1 cellular context compared by ENCODE assay signal in the genomic region with DNA sequence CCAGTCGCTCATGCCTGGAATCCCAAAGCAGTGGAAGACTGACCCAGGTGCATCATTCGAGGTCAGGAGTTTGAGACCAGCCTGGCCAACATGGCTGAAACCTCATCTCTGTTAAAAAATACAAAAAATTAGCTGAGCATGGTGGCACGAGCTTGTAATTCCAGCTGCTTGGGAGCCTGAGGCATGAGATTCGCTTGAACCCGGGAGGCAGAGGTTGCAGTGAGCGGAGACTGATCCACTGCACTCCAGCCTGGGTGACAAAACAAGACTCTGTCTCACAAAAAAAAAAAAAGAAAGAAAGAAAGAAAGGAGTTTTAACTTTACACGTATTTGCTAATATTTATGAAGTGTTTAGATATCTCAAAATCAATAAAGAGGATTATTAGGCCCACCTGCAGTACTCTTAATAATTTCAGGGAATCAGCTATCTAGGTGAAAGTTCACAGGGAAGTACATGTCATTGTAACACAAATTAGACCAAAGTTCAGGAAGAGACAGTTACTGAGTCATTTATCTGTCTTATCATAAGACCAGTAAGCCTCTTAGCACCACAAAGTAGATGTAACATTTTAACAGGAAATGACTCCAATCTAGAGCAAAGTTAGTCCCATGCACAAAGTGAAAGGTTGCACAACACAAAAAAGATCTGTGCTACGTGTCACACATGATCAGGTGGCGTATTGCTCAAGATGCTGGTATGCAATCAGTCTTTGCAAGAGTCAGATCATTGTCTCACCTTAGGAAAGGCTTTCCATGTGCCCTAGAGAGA.
TF ChIP-seq lines count a peak whose summit lies in the region.

No MANE protein-coding gene starts in this region.

TF ChIP-seq in GM12878, 131 proteins besides CTCF, POLR2A, EP300 and RAD21 (continued from another document and continues in another):
- TF ChIP-seq GATAD2B (conservative IDR thresholded peaks at IDR 0.05; ENCODE audit: low read depth) (no peak), SIN3A (IDR thresholded peaks at IDR 0.05; ENCODE audit: low read depth, low read length) (no peak), EGR1 (IDR thresholded peaks at IDR 0.05; ENCODE audit: borderline replicate concordance in 1 of 2, low read depth in 2 of 2, low read length in 2 of 2) (no peak), POU2F2 (IDR thresholded peaks at IDR 0.05; ENCODE audit: borderline replicate concordance, low read depth, low read length) (no peak), KDM1A (IDR thresholded peaks at IDR 0.05; ENCODE audit: borderline replicate concordance) (no peak), PAX5 (IDR thresholded peaks at IDR 0.05; ENCODE audit: borderline replicate concordance, low read depth, low read length) (no peak), HDGF (IDR thresholded peaks at IDR 0.05) (no peak), RCOR1 (conservative IDR thresholded peaks at IDR 0.05; ENCODE audit: low read depth, low read length) (no peak), CHD2 (IDR thresholded peaks at IDR 0.05; ENCODE audit: borderline replicate concordance, low read depth, low read length) (0 out of 2 replicates have a peak, but pooled peaks have one; percentile 38), TBL1XR1 (IDR thresholded peaks at IDR 0.05; ENCODE audit: low read depth, low read length) (no peak), RELA (IDR thresholded peaks at IDR 0.05; ENCODE audit: borderline replicate concordance, partially characterized antibody) (no peak), TAF1 (IDR thresholded peaks at IDR 0.05; ENCODE audit: borderline replicate concordance, low read depth, low read length) (no peak), IKZF1 (conservative IDR thresholded peaks at IDR 0.05) (peak; percentile 65), NR2C1 (IDR thresholded peaks at IDR 0.05) (0 out of 2 replicates have a peak, but pooled peaks have one; percentile 35), JUND (IDR thresholded peaks at IDR 0.05; ENCODE audit: low read depth, low read length) (no peak), ZNF384 (IDR thresholded peaks at IDR 0.05; ENCODE audit: borderline replicate concordance, low read depth, low read length) (no peak), IKZF2 (IDR thresholded peaks at IDR 0.05) (peak; percentile 73 to 77; a peak in 3 of 4 replicates), EZH2 (IDR thresholded peaks at IDR 0.05; ENCODE audit: borderline replicate concordance, control insufficient read depth, low read depth, low read length) (no peak), ZNF274 (IDR thresholded peaks at IDR 0.05; ENCODE audit: insufficient read depth, insufficient read length) (no peak), POLR2AphosphoS2 (IDR thresholded peaks at IDR 0.05; ENCODE audit: low read depth, low read length) (no peak), ZZZ3 (IDR thresholded peaks at IDR 0.05; ENCODE audit: control insufficient read depth, insufficient read length, low read depth) (no peak), TCF3 (IDR thresholded peaks at IDR 0.05; ENCODE audit: borderline replicate concordance, insufficient read depth, low read depth, low read length) (no peak), ZSCAN29 (IDR thresholded peaks at IDR 0.05) (no peak), SMAD1 (IDR thresholded peaks at IDR 0.05; ENCODE audit: low read depth, partially characterized antibody) (no peak), PML (IDR thresholded peaks at IDR 0.05; ENCODE audit: low read length) (no peak), ASH2L (IDR thresholded peaks at IDR 0.05; ENCODE audit: borderline replicate concordance, low read depth) (no peak), RUNX3 (IDR thresholded peaks at IDR 0.05; ENCODE audit: low read length) (peak; percentile 70), CREB1 (IDR thresholded peaks at IDR 0.05; ENCODE audit: low read depth) (peak; percentile 79), STAT3 (IDR thresholded peaks at IDR 0.05; ENCODE audit: low read depth, low read length) (no peak), CREM (IDR thresholded peaks at IDR 0.05; ENCODE audit: low read depth) (peak; percentile 83), CBX5 (IDR thresholded peaks at IDR 0.05; ENCODE audit: low read depth) (no peak), BACH1 (IDR thresholded peaks at IDR 0.05; ENCODE audit: borderline replicate concordance) (no peak; the same call in 1 of the 2 replicates)
- TF ChIP-seq, protein P1, sequence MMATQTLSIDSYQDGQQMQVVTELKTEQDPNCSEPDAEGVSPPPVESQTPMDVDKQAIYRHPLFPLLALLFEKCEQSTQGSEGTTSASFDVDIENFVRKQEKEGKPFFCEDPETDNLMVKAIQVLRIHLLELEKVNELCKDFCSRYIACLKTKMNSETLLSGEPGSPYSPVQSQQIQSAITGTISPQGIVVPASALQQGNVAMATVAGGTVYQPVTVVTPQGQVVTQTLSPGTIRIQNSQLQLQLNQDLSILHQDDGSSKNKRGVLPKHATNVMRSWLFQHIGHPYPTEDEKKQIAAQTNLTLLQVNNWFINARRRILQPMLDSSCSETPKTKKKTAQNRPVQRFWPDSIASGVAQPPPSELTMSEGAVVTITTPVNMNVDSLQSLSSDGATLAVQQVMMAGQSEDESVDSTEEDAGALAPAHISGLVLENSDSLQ (IDR thresholded peaks at IDR 0.05) = peak; percentile 46; the same call in 1 of the 2 replicates
- TF ChIP-seq, protein P2, sequence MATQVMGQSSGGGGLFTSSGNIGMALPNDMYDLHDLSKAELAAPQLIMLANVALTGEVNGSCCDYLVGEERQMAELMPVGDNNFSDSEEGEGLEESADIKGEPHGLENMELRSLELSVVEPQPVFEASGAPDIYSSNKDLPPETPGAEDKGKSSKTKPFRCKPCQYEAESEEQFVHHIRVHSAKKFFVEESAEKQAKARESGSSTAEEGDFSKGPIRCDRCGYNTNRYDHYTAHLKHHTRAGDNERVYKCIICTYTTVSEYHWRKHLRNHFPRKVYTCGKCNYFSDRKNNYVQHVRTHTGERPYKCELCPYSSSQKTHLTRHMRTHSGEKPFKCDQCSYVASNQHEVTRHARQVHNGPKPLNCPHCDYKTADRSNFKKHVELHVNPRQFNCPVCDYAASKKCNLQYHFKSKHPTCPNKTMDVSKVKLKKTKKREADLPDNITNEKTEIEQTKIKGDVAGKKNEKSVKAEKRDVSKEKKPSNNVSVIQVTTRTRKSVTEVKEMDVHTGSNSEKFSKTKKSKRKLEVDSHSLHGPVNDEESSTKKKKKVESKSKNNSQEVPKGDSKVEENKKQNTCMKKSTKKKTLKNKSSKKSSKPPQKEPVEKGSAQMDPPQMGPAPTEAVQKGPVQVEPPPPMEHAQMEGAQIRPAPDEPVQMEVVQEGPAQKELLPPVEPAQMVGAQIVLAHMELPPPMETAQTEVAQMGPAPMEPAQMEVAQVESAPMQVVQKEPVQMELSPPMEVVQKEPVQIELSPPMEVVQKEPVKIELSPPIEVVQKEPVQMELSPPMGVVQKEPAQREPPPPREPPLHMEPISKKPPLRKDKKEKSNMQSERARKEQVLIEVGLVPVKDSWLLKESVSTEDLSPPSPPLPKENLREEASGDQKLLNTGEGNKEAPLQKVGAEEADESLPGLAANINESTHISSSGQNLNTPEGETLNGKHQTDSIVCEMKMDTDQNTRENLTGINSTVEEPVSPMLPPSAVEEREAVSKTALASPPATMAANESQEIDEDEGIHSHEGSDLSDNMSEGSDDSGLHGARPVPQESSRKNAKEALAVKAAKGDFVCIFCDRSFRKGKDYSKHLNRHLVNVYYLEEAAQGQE (IDR thresholded peaks at IDR 0.05; ENCODE audit: low read depth, low read length) = no peak
- TF ChIP-seq, protein P3, sequence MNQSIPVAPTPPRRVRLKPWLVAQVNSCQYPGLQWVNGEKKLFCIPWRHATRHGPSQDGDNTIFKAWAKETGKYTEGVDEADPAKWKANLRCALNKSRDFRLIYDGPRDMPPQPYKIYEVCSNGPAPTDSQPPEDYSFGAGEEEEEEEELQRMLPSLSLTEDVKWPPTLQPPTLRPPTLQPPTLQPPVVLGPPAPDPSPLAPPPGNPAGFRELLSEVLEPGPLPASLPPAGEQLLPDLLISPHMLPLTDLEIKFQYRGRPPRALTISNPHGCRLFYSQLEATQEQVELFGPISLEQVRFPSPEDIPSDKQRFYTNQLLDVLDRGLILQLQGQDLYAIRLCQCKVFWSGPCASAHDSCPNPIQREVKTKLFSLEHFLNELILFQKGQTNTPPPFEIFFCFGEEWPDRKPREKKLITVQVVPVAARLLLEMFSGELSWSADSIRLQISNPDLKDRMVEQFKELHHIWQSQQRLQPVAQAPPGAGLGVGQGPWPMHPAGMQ (IDR thresholded peaks at IDR 0.05; ENCODE audit: borderline replicate concordance) = no peak
- TF ChIP-seq, protein P4, sequence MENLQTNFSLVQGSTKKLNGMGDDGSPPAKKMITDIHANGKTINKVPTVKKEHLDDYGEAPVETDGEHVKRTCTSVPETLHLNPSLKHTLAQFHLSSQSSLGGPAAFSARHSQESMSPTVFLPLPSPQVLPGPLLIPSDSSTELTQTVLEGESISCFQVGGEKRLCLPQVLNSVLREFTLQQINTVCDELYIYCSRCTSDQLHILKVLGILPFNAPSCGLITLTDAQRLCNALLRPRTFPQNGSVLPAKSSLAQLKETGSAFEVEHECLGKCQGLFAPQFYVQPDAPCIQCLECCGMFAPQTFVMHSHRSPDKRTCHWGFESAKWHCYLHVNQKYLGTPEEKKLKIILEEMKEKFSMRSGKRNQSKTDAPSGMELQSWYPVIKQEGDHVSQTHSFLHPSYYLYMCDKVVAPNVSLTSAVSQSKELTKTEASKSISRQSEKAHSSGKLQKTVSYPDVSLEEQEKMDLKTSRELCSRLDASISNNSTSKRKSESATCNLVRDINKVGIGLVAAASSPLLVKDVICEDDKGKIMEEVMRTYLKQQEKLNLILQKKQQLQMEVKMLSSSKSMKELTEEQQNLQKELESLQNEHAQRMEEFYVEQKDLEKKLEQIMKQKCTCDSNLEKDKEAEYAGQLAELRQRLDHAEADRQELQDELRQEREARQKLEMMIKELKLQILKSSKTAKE (IDR thresholded peaks at IDR 0.05; ENCODE audit: low read depth, poor library complexity, severe bottlenecking) = peak; percentile 79
- TF ChIP-seq, protein P5, sequence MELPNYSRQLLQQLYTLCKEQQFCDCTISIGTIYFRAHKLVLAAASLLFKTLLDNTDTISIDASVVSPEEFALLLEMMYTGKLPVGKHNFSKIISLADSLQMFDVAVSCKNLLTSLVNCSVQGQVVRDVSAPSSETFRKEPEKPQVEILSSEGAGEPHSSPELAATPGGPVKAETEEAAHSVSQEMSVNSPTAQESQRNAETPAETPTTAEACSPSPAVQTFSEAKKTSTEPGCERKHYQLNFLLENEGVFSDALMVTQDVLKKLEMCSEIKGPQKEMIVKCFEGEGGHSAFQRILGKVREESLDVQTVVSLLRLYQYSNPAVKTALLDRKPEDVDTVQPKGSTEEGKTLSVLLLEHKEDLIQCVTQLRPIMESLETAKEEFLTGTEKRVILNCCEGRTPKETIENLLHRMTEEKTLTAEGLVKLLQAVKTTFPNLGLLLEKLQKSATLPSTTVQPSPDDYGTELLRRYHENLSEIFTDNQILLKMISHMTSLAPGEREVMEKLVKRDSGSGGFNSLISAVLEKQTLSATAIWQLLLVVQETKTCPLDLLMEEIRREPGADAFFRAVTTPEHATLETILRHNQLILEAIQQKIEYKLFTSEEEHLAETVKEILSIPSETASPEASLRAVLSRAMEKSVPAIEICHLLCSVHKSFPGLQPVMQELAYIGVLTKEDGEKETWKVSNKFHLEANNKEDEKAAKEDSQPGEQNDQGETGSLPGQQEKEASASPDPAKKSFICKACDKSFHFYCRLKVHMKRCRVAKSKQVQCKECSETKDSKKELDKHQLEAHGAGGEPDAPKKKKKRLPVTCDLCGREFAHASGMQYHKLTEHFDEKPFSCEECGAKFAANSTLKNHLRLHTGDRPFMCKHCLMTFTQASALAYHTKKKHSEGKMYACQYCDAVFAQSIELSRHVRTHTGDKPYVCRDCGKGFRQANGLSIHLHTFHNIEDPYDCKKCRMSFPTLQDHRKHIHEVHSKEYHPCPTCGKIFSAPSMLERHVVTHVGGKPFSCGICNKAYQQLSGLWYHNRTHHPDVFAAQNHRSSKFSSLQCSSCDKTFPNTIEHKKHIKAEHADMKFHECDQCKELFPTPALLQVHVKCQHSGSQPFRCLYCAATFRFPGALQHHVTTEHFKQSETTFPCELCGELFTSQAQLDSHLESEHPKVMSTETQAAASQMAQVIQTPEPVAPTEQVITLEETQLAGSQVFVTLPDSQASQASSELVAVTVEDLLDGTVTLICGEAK (IDR thresholded peaks at IDR 0.05; ENCODE audit: borderline replicate concordance) = no peak; the same call in 1 of the 2 replicates
- TF ChIP-seq, protein P6, sequence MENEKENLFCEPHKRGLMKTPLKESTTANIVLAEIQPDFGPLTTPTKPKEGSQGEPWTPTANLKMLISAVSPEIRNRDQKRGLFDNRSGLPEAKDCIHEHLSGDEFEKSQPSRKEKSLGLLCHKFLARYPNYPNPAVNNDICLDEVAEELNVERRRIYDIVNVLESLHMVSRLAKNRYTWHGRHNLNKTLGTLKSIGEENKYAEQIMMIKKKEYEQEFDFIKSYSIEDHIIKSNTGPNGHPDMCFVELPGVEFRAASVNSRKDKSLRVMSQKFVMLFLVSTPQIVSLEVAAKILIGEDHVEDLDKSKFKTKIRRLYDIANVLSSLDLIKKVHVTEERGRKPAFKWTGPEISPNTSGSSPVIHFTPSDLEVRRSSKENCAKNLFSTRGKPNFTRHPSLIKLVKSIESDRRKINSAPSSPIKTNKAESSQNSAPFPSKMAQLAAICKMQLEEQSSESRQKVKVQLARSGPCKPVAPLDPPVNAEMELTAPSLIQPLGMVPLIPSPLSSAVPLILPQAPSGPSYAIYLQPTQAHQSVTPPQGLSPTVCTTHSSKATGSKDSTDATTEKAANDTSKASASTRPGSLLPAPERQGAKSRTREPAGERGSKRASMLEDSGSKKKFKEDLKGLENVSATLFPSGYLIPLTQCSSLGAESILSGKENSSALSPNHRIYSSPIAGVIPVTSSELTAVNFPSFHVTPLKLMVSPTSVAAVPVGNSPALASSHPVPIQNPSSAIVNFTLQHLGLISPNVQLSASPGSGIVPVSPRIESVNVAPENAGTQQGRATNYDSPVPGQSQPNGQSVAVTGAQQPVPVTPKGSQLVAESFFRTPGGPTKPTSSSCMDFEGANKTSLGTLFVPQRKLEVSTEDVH (IDR thresholded peaks at IDR 0.05; ENCODE audit: low read depth, partially characterized antibody) = peak; percentile 17
- TF ChIP-seq, protein P7, sequence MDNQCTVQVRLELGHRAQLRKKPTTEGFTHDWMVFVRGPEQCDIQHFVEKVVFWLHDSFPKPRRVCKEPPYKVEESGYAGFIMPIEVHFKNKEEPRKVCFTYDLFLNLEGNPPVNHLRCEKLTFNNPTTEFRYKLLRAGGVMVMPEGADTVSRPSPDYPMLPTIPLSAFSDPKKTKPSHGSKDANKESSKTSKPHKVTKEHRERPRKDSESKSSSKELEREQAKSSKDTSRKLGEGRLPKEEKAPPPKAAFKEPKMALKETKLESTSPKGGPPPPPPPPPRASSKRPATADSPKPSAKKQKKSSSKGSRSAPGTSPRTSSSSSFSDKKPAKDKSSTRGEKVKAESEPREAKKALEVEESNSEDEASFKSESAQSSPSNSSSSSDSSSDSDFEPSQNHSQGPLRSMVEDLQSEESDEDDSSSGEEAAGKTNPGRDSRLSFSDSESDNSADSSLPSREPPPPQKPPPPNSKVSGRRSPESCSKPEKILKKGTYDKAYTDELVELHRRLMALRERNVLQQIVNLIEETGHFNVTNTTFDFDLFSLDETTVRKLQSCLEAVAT (IDR thresholded peaks at IDR 0.05) = 0 out of 2 replicates have a peak, but pooled peaks have one; percentile 32
- TF ChIP-seq, protein P8, sequence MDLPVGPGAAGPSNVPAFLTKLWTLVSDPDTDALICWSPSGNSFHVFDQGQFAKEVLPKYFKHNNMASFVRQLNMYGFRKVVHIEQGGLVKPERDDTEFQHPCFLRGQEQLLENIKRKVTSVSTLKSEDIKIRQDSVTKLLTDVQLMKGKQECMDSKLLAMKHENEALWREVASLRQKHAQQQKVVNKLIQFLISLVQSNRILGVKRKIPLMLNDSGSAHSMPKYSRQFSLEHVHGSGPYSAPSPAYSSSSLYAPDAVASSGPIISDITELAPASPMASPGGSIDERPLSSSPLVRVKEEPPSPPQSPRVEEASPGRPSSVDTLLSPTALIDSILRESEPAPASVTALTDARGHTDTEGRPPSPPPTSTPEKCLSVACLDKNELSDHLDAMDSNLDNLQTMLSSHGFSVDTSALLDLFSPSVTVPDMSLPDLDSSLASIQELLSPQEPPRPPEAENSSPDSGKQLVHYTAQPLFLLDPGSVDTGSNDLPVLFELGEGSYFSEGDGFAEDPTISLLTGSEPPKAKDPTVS (IDR thresholded peaks at IDR 0.05; ENCODE audit: low read depth, low read length) = no peak
